15 cellular contexts compared by ENCODE assay signal in genomic region chr5:95007953-95008596, GRCh38.
DNase-seq lines count a peak whose midpoint lies in the region; ATAC-seq and TF ChIP-seq lines count a peak whose summit lies in the region.
"Had no signal": no experiment of that assay in that cellular context is flagged by ENCODE, and none has a peak within 500 bp of the region (broad histone marks: within the 10 kb centered on the region; RNA-seq: fewer than 3 reads in every experiment).

No MANE protein-coding gene starts in this region.

- no peak overlapping the region for H3K4me2 ChIP-seq in trophoblast cell (ENCODE audit: low read length)

- H3K9ac ChIP-seq in trophoblast cell (ENCODE audit: low read length): no peak overlapping the region

- CTCF ChIA-PET in activated naive CD4-positive, alpha-beta T cell treated with anti-CD3 and anti-CD28 coated beads for 36 hours (lab: Charles Lee): no interaction called here

- no peaks in the 10 kb centered on the region for H3K79me2 ChIP-seq in trophoblast cell (ENCODE audit: control insufficient read depth, insufficient read depth, low read length, poor library complexity)

- no peak overlapping the region for H4K91ac ChIP-seq in trophoblast cell (ENCODE audit: low read depth, low read length)

- DNase-seq in NOMO-1 (lab: John Stamatoyannopoulos, UW; ENCODE audit: unreplicated experiment in 2 of 2) (peak; percentile 39 to 66), trophoblast cell (no peak), gastrocnemius medialis (no peak)
- DNase-seq in activated naive CD4-positive, alpha-beta T cell treated with anti-CD3 and anti-CD28 coated beads for 36 hours: no peak
- DNase-seq: activated CD4-positive, alpha-beta T cell treated with anti-CD3 and anti-CD28 coated beads, Interleukin-2, amount 50 U/mL, for 1 hour; KBM-7; kidney; NCI-H2107; stimulated activated CD4-positive, alpha-beta T cell treated with anti-CD3 and anti-CD28 coated beads, Interleukin-4, amount 100 ng/mL, for 4 hours had no signal

- H2AK5ac ChIP-seq in trophoblast cell (ENCODE audit: low read length): no peak overlapping the region

- no peak overlapping the region for H4K8ac ChIP-seq in trophoblast cell (ENCODE audit: low read depth, low read length)

- H3K4me1 ChIP-seq in trophoblast cell (ENCODE audit: control insufficient read depth in 1 of 2, insufficient read depth in 2 of 2, low read length in 2 of 2): no peaks in the 10 kb centered on the region
- H3K4me1 ChIP-seq in gastrocnemius medialis: no peaks in the 10 kb centered on the region

- H2BK5ac ChIP-seq in trophoblast cell (ENCODE audit: low read depth, low read length, poor library complexity): no peak overlapping the region

- no peak overlapping the region for H3K14ac ChIP-seq in trophoblast cell (ENCODE audit: low read length)

- no peak overlapping the region for H4K12ac ChIP-seq in trophoblast cell (ENCODE audit: low read depth, low read length)

- peaks cover 5% of the 10 kb centered on the region for H3K9me3 Mint-ChIP-seq in activated naive CD4-positive, alpha-beta T cell treated with anti-CD3 and anti-CD28 coated beads for 36 hours

- in situ Hi-C loops in gastrocnemius medialis (cut with MboI; ENCODE audit: low sequenced_read_pairs in 4 of 4): no loop called here

- H2BK12ac ChIP-seq in trophoblast cell (ENCODE audit: low read length): no peak overlapping the region

- no peaks in the 10 kb centered on the region for H3K79me1 ChIP-seq in trophoblast cell (ENCODE audit: low read length)

- H2AFZ ChIP-seq in trophoblast cell (ENCODE audit: insufficient read depth, low read length, poor library complexity): no peak overlapping the region

- WGBS in trophoblast cell (ENCODE audit: extremely low coverage, insufficient coverage, insufficient read length): no CpG with 5 or more reads among the region's 3 CpGs

- TF ChIP-seq CTCF in gastrocnemius medialis (IDR thresholded peaks at IDR 0.05 in 4 of 5, conservative IDR thresholded peaks at IDR 0.05 in 1 of 5): no peak

- H3K4ac ChIP-seq in trophoblast cell (ENCODE audit: low read depth, low read length): no peak overlapping the region

- H3K27ac Mint-ChIP-seq in activated naive CD4-positive, alpha-beta T cell treated with anti-CD3 and anti-CD28 coated beads for 36 hours: no peak overlapping the region
- H3K27ac Mint-ChIP-seq: brain; stimulated activated naive CD8-positive, alpha-beta T cell treated with anti-CD3 and anti-CD28 coated beads, Interleukin-15, Interleukin-2, amounts not matched to agents 100 ng/mL and 50 ng/mL, for 24 hours had no signal

- H3K27ac ChIP-seq in trophoblast cell (ENCODE audit: low read depth, low read length): no peak overlapping the region
- no peak overlapping the region for H3K27ac ChIP-seq in gastrocnemius medialis

- no peak overlapping the region for H2BK120ac ChIP-seq in trophoblast cell (ENCODE audit: insufficient read depth, low read length, poor library complexity)

- no peak for TF ChIP-seq POLR2A in gastrocnemius medialis (IDR thresholded peaks at IDR 0.05)

- no peaks in the 10 kb centered on the region for H3K36me3 ChIP-seq in trophoblast cell (ENCODE audit: control insufficient read depth in 1 of 2, insufficient read depth in 2 of 2, low read length in 2 of 2)
- no peaks in the 10 kb centered on the region for H3K36me3 ChIP-seq in gastrocnemius medialis

- H3K27me3 Mint-ChIP-seq in activated naive CD4-positive, alpha-beta T cell treated with anti-CD3 and anti-CD28 coated beads for 36 hours (ENCODE audit: low read depth): no peaks in the 10 kb centered on the region
- H3K27me3 Mint-ChIP-seq: stimulated activated naive CD8-positive, alpha-beta T cell treated with anti-CD3 and anti-CD28 coated beads, Interleukin-15, Interleukin-2, amounts not matched to agents 100 ng/mL and 50 ng/mL, for 24 hours had no signal

- peak; percentile 75 for ATAC-seq in GM18520 (IDR thresholded peaks at IDR 0.05; ENCODE audit: unreplicated experiment)
- ATAC-seq in GM21367 (IDR thresholded peaks at IDR 0.05; ENCODE audit: unreplicated experiment): peak; percentile 87
- peak; percentile 76 for ATAC-seq in HG02938 (IDR thresholded peaks at IDR 0.05; ENCODE audit: unreplicated experiment)
- ATAC-seq in activated CD4-positive, CD25-positive, alpha-beta regulatory T cell treated with anti-CD3 and anti-CD28 coated beads, Interleukin-2, amount 50 U/mL, for 24 hours: no peak
- no peak for ATAC-seq in gastrocnemius medialis

- H3K9me3 ChIP-seq in trophoblast cell (ENCODE audit: insufficient read depth, low read depth, low read length) (peaks cover 6% of the 10 kb centered on the region), gastrocnemius medialis (no peaks in the 10 kb centered on the region)

- no peak overlapping the region for H3K18ac ChIP-seq in trophoblast cell (ENCODE audit: low read length)

- intact Hi-C loops in gastrocnemius medialis (cut with DNase I; ENCODE audit: low total_unique reads): no loop called here
- intact Hi-C loops in activated naive CD4-positive, alpha-beta T cell treated with anti-CD3 and anti-CD28 coated beads for 36 hours (cut with micrococcal nuclease): no loop called here

- no peaks in the 10 kb centered on the region for H3K4me1 Mint-ChIP-seq in activated naive CD4-positive, alpha-beta T cell treated with anti-CD3 and anti-CD28 coated beads for 36 hours (ENCODE audit: low read depth)
- H3K4me1 Mint-ChIP-seq: brain had no signal

- H3K36me3 Mint-ChIP-seq in activated naive CD4-positive, alpha-beta T cell treated with anti-CD3 and anti-CD28 coated beads for 36 hours (ENCODE audit: low read depth): no peaks in the 10 kb centered on the region

- H3K4me3 Mint-ChIP-seq in activated naive CD4-positive, alpha-beta T cell treated with anti-CD3 and anti-CD28 coated beads for 36 hours: no peak overlapping the region
- H3K4me3 Mint-ChIP-seq: brain; stimulated activated naive CD8-positive, alpha-beta T cell treated with anti-CD3 and anti-CD28 coated beads, Interleukin-15, Interleukin-2, amounts not matched to agents 100 ng/mL and 50 ng/mL, for 24 hours had no signal

- no peak overlapping the region for H3K4me3 ChIP-seq in trophoblast cell (ENCODE audit: low read depth, low read length)
- no peak overlapping the region for H3K4me3 ChIP-seq in gastrocnemius medialis

- H3K27me3 ChIP-seq in trophoblast cell (ENCODE audit: insufficient read depth, low read length): no peaks in the 10 kb centered on the region
- H3K27me3 ChIP-seq in gastrocnemius medialis: no peaks in the 10 kb centered on the region

- no peak overlapping the region for H3K23ac ChIP-seq in trophoblast cell (ENCODE audit: low read length)

Comparison
In these comparisons a context has a peak if more than half of its experiments do, and no peak if none do; other contexts are left out.
1. ATAC-seq: peak in GM18520 (single experiment), GM21367 (single experiment) and HG02938 (single experiment); none in activated CD4-positive, CD25-positive, alpha-beta regulatory T cell treated with anti-CD3 and anti-CD28 coated beads, Interleukin-2, amount 50 U/mL, for 24 hours (0 of 2) and gastrocnemius medialis (0 of 2).
2. DNase-seq: peak in NOMO-1 (2 of 2); none in trophoblast cell (0 of 2), gastrocnemius medialis (0 of 2) and activated naive CD4-positive, alpha-beta T cell treated with anti-CD3 and anti-CD28 coated beads for 36 hours (single experiment).